ENCODE assay signal across 1 cellular context in genomic region chrX:107777536-107777832, GRCh38.
TF ChIP-seq lines count a peak whose summit lies in the region.

NCBP2L (plus strand) TSS chrX:107777733; CDS start chrX:107794221, 16,488 bp downstream.

TF ChIP-seq in H1, 55 proteins besides CTCF, POLR2A, EP300 and RAD21:
- TF ChIP-seq JUN (IDR thresholded peaks at IDR 0.05; ENCODE audit: low read depth, low read length) (no peak), MAX (IDR thresholded peaks at IDR 0.05) (no peak), SIRT6 (IDR thresholded peaks at IDR 0.05; ENCODE audit: low read length) (no peak), CEBPB (IDR thresholded peaks at IDR 0.05; ENCODE audit: low read depth, low read length) (no peak), ASH2L (IDR thresholded peaks at IDR 0.05; ENCODE audit: low read length) (no peak), SP4 (IDR thresholded peaks at IDR 0.05; ENCODE audit: low read length) (no peak), POU5F1 (IDR thresholded peaks at IDR 0.05; ENCODE audit: low read depth, low read length) (no peak), KDM1A (IDR thresholded peaks at IDR 0.05; ENCODE audit: borderline replicate concordance, low read length) (no peak), GABPA (IDR thresholded peaks at IDR 0.05; ENCODE audit: borderline replicate concordance, insufficient read depth, low read length) (no peak), NANOG (IDR thresholded peaks at IDR 0.05; ENCODE audit: insufficient read depth, low read depth, low read length, poor library complexity, severe bottlenecking) (no peak), CBX5 (IDR thresholded peaks at IDR 0.05; ENCODE audit: low read depth, low read length) (no peak), SP1 (IDR thresholded peaks at IDR 0.05; ENCODE audit: low read depth, low read length) (no peak), ATF3 (IDR thresholded peaks at IDR 0.05; ENCODE audit: insufficient read depth, low read depth, low read length) (no peak), RXRA (IDR thresholded peaks at IDR 0.05; ENCODE audit: insufficient read depth, low read depth, low read length) (no peak), E2F6 (IDR thresholded peaks at IDR 0.05) (no peak), ZNF274 (IDR thresholded peaks at IDR 0.05; ENCODE audit: borderline replicate concordance, extremely low read depth, low read length) (no peak), SUZ12 (IDR thresholded peaks at IDR 0.05; ENCODE audit: low read length) (no peak), POLR2AphosphoS5 (IDR thresholded peaks at IDR 0.05; ENCODE audit: low read depth, low read length) (no peak)
